In genomic region chr13:82092312-82092711, GRCh38 we compare ENCODE assay signal across 26 cellular contexts.
DNase-seq lines count a peak whose midpoint lies in the region; ATAC-seq, FAIRE-seq and TF ChIP-seq lines count a peak whose summit lies in the region.
"Had no signal": no experiment of that assay in that cellular context is flagged by ENCODE, and none has a peak within 500 bp of the region (broad histone marks: within the 10 kb centered on the region; RNA-seq: fewer than 3 reads in every experiment).

No MANE protein-coding gene starts in this region.

- CTCF ChIA-PET in HepG2 (lab: Yijun Ruan, JAX; ENCODE audit: low intra/inter-chr PET ratio, low total read pairs): no interaction called here

- H3K9me3 ChIP-seq in liver (ENCODE audit: control insufficient read depth in 4 of 4, low read length in 3 of 4): no peaks in the 10 kb centered on the region
- H3K9me3 ChIP-seq in HepG2 (ENCODE audit: low read length): no peaks in the 10 kb centered on the region
- H3K9me3 ChIP-seq: A549; BLaER1 treated with 17β-estradiol and CSF1 and Interleukin-3, amounts not matched to agents 10 nM and 100 nM; Caco-2 had no signal

- BruUV-seq in HepG2 (replicated peaks; lab: Mats Ljungman, UMichigan): no TSS peak

- H3K4me1 ChIP-seq in liver (ENCODE audit: control insufficient read depth in 4 of 4, insufficient read depth in 4 of 4, low read length in 3 of 4): peaks cover 0 to 4% (median 0%) of the 10 kb centered on the region in 4 donors
- no peaks in the 10 kb centered on the region for H3K4me1 ChIP-seq in HepG2 (ENCODE audit: insufficient read depth, low read length)
- H3K4me1 ChIP-seq: A549, Caco-2 had no signal

- peaks cover 6 to 21% of the 10 kb centered on the region in 2 donors for H3K9me3 Mint-ChIP-seq in activated naive CD4-positive, alpha-beta T cell treated with anti-CD3 and anti-CD28 coated beads, Interleukin-2, amount 50 U/mL, for 72 hours

- FAIRE-seq in HepG2 (lab: Jason Lieb, UNC): no peak
- FAIRE-seq: A549, GM12878, GM12892, GM18507 had no signal

- no peak for TF ChIP-seq POLR2A in HepG2 (IDR thresholded peaks at IDR 0.05; ENCODE audit: insufficient read depth in 1 of 2, low read depth in 2 of 2, low read length in 2 of 2)

- H3K4me3 ChIP-seq in liver (ENCODE audit: low read depth in 1 of 3, low read length in 3 of 3) (no peak overlapping the region), HepG2 (replicated peaks in 1 of 3; ENCODE audit: insufficient read depth in 1 of 3, low read depth in 2 of 3, low read length in 3 of 3) (no peak overlapping the region)
- H3K4me3 ChIP-seq: A549; BLaER1 treated with 17β-estradiol and CSF1 and Interleukin-3, amounts not matched to agents 10 nM and 100 nM; GM12878 had no signal

- no peak for TF ChIP-seq CTCF in liver (IDR thresholded peaks at IDR 0.05; ENCODE audit: low read depth, low read length, missing input control)
- no peak for TF ChIP-seq CTCF in HepG2 (CRISPR knock-in tag; IDR thresholded peaks at IDR 0.05)

- no peak overlapping the region for H2AFZ ChIP-seq in HepG2 (ENCODE audit: low read length)

- H3K9ac ChIP-seq in liver (ENCODE audit: low read depth in 1 of 2, low read length in 2 of 2) (no peak overlapping the region), HepG2 (ENCODE audit: insufficient read depth, low read depth, low read length) (no peak overlapping the region)
- H3K9ac ChIP-seq: BLaER1 treated with 17β-estradiol and CSF1 and Interleukin-3, amounts not matched to agents 10 nM and 100 nM had no signal

- intact Hi-C loops in HepG2 (cut with micrococcal nuclease; ENCODE audit: unreplicated experiment): no loop called here

- no peak overlapping the region for H3K27ac Mint-ChIP-seq in activated naive CD4-positive, alpha-beta T cell treated with anti-CD3 and anti-CD28 coated beads, Interleukin-2, amount 50 U/mL, for 72 hours
- H3K27ac Mint-ChIP-seq: B cell; CD4-positive, alpha-beta T cell; CD8-positive, alpha-beta T cell had no signal

- H4K20me1 ChIP-seq in HepG2 (ENCODE audit: insufficient read depth, low read length): 0 out of 2 replicates have a peak, but pooled peaks cover 3% of the 10 kb centered on the region
- H4K20me1 ChIP-seq: BLaER1 treated with 17β-estradiol and CSF1 and Interleukin-3, amounts not matched to agents 10 nM and 100 nM had no signal

- 49% methylated on average over 3 of the region's 3 CpGs for WGBS in liver
- WGBS in HepG2 (ENCODE audit: low lambda C conversion rate): 19% methylated on average over 3 of the region's 3 CpGs

- no peak overlapping the region for H3K4me2 ChIP-seq in HepG2 (ENCODE audit: low read depth, low read length)
- H3K4me2 ChIP-seq: A549; BLaER1 treated with 17β-estradiol and CSF1 and Interleukin-3, amounts not matched to agents 10 nM and 100 nM had no signal

- no peaks in the 10 kb centered on the region for H3K79me2 ChIP-seq in HepG2 (ENCODE audit: insufficient read depth, low read length)

- TF ChIP-seq RAD21 in liver (IDR thresholded peaks at IDR 0.05) (no peak), HepG2 (CRISPR knock-in tag; IDR thresholded peaks at IDR 0.05) (no peak)

- no peak for ATAC-seq in HepG2
- peak; percentile 47 for ATAC-seq in left lobe of liver
- no peak for ATAC-seq in activated naive CD4-positive, alpha-beta T cell treated with anti-CD3 and anti-CD28 coated beads, Interleukin-2, amount 50 U/mL, for 72 hours
- ATAC-seq: A549; CD8-positive, alpha-beta T cell; GM12878 had no signal

- H3K27me3 ChIP-seq in liver (ENCODE audit: control insufficient read depth in 4 of 4, insufficient read depth in 4 of 4, low read length in 3 of 4) (no peaks in the 10 kb centered on the region), HepG2 (ENCODE audit: control insufficient read depth in 1 of 2, insufficient read depth in 2 of 2, low read length in 2 of 2) (no peaks in the 10 kb centered on the region)
- H3K27me3 ChIP-seq: BLaER1 treated with 17β-estradiol and CSF1 and Interleukin-3, amounts not matched to agents 10 nM and 100 nM had no signal

- DNase-seq in HepG2 (ENCODE audit: low spot score): no peak
- no peak for DNase-seq in left lobe of liver (ENCODE audit: low spot score)
- DNase-seq in myocyte (ENCODE audit: low read depth): peak; percentile 1
- DNase-seq in NCI-H2196 treated with DMSO at 0.1 percent for 48 hours (lab: John Stamatoyannopoulos, UW; ENCODE audit: unreplicated experiment): no peak
- DNase-seq in activated naive CD4-positive, alpha-beta T cell treated with anti-CD3 and anti-CD28 coated beads, Interleukin-2, amount 50 U/mL, for 72 hours (ENCODE audit: low spot score in 2 of 2): no peak
- DNase-seq: AML-193; Caco-2; Calu3; CD4-positive, alpha-beta T cell; CD8-positive, alpha-beta T cell; DMS 273 treated with DMSO at 0.1 percent for 48 hours; DMS153; DMS53; DMS79; DND-41; EL; GDM1 had no signal

- no peaks in the 10 kb centered on the region for H3K36me3 Mint-ChIP-seq in activated naive CD4-positive, alpha-beta T cell treated with anti-CD3 and anti-CD28 coated beads, Interleukin-2, amount 50 U/mL, for 72 hours
- H3K36me3 Mint-ChIP-seq: CD8-positive, alpha-beta T cell had no signal

- H3K36me3 ChIP-seq in liver (ENCODE audit: control insufficient read depth in 4 of 4, insufficient read depth in 3 of 4, low read depth in 1 of 4, low read length in 3 of 4): no peaks in the 10 kb centered on the region
- H3K36me3 ChIP-seq in HepG2 (replicated peaks in 1 of 2; ENCODE audit: control insufficient read depth in 1 of 2, insufficient read depth in 2 of 2, low read length in 2 of 2): no peaks in the 10 kb centered on the region
- H3K36me3 ChIP-seq: BLaER1 treated with 17β-estradiol and CSF1 and Interleukin-3, amounts not matched to agents 10 nM and 100 nM had no signal

- POLR2A ChIA-PET in HepG2 (lab: Yijun Ruan, JAX): no interaction called here

- no peak for TF ChIP-seq EP300 in HepG2 (IDR thresholded peaks at IDR 0.05; ENCODE audit: low read depth in 2 of 2, low read length in 2 of 2)
- TF ChIP-seq EP300 in HepG2 (CRISPR knock-in tag; IDR thresholded peaks at IDR 0.05; ENCODE audit: borderline replicate concordance): no peak

- in situ Hi-C loops in HepG2 (cut with HindIII; ENCODE audit: extremely low pct_ligation_motif_present, low pct_unique_long_range_greater_than_20kb): no loop called here

- H3K27ac ChIP-seq in liver (ENCODE audit: low read depth in 1 of 2, low read length in 2 of 2) (no peak overlapping the region), HepG2 (ENCODE audit: extremely low read length, insufficient read depth, low read length) (no peak overlapping the region)
- H3K27ac ChIP-seq: 22Rv1; A549; BLaER1 treated with 17β-estradiol and CSF1 and Interleukin-3, amounts not matched to agents 10 nM and 100 nM; C4-2B had no signal

TF ChIP-seq in liver, 16 proteins besides CTCF, POLR2A, EP300 and RAD21 (continues in another document):
- TF ChIP-seq RXRA (IDR thresholded peaks at IDR 0.05) (peak in 1 of 2 donors; percentile 10), MAX (IDR thresholded peaks at IDR 0.05) (no peak), JUND (IDR thresholded peaks at IDR 0.05) (no peak)

TF ChIP-seq in HepG2, 621 proteins besides CTCF, POLR2A, EP300 and RAD21:
- TF ChIP-seq HOXA7 (CRISPR knock-in tag; IDR thresholded peaks at IDR 0.05) (no peak), RNF219 (CRISPR knock-in tag; IDR thresholded peaks at IDR 0.05) (no peak), HOXA5 (CRISPR knock-in tag; IDR thresholded peaks at IDR 0.05) (no peak), ZNF256 (CRISPR knock-in tag; conservative IDR thresholded peaks at IDR 0.05) (no peak), ZMYM3 (CRISPR knock-in tag; IDR thresholded peaks at IDR 0.05) (no peak), PAX8 (CRISPR knock-in tag; IDR thresholded peaks at IDR 0.05; ENCODE audit: borderline replicate concordance) (no peak), SKI (IDR thresholded peaks at IDR 0.05; ENCODE audit: partially characterized antibody) (no peak), ZNF777 (CRISPR knock-in tag; IDR thresholded peaks at IDR 0.05) (no peak), ZNF20 (CRISPR knock-in tag; IDR thresholded peaks at IDR 0.05) (no peak), ELK4 (CRISPR knock-in tag; IDR thresholded peaks at IDR 0.05; ENCODE audit: borderline replicate concordance) (no peak), ZNF563 (CRISPR knock-in tag; IDR thresholded peaks at IDR 0.05) (no peak)
